Comparison of ENCODE assay signal across 28 cellular contexts in genomic region chr12:59843260-59843843, GRCh38.
DNase-seq lines count a peak whose midpoint lies in the region; ATAC-seq and TF ChIP-seq lines count a peak whose summit lies in the region.
"Had no signal": no experiment of that assay in that cellular context is flagged by ENCODE, and none has a peak within 500 bp of the region (broad histone marks: within the 10 kb centered on the region; RNA-seq: fewer than 3 reads in every experiment).

No MANE protein-coding gene starts in this region.

- H3K23ac ChIP-seq in H9 (ENCODE audit: insufficient read length, low read depth, low read length), result no peak overlapping the region

- TF ChIP-seq CTCF in 22Rv1 (IDR thresholded peaks at IDR 0.05) (no peak), H9 (conservative IDR thresholded peaks at IDR 0.05) (no peak), body of pancreas (IDR thresholded peaks at IDR 0.05) (peak in 1 of 7 experiments; percentile 13)

- H3T11ph ChIP-seq in H9 (ENCODE audit: low read length), result no peak overlapping the region

- H3K27me3 ChIP-seq in H9 (ENCODE audit: insufficient read depth, low read length) (no peaks in the 10 kb centered on the region), body of pancreas (no peaks in the 10 kb centered on the region)
- H3K27me3 ChIP-seq: breast epithelium, colonic mucosa, ovary, SJSA1 had no signal

- H2BK12ac ChIP-seq in H9 (ENCODE audit: insufficient read length, low read depth, low read length), result no peak overlapping the region

- WGBS in H9 (ENCODE audit: extremely low coverage, insufficient read length, low lambda C conversion rate), result no CpG with 5 or more reads among the region's 3 CpGs
- WGBS in body of pancreas, 2 donors, result 37 to 38% methylated on average over 3 of the region's 3 CpGs

- H2BK15ac ChIP-seq in H9 (ENCODE audit: low read depth, low read length), result no peak overlapping the region

- H3K79me1 ChIP-seq in H9 (ENCODE audit: insufficient read depth, low read depth, low read length, poor library complexity, severe bottlenecking), result no peaks in the 10 kb centered on the region

- no peak overlapping the region for H2AK5ac ChIP-seq in H9 (ENCODE audit: insufficient read length, low read length)

- no peak overlapping the region for H4K8ac ChIP-seq in H9 (replicated peaks; ENCODE audit: insufficient read length, low read depth, low read length)

- no peaks in the 10 kb centered on the region; the same call in 1 of the 2 replicates for H3K4me1 ChIP-seq in H9 (ENCODE audit: insufficient read depth, low read length)
- no peaks in the 10 kb centered on the region for H3K4me1 ChIP-seq in body of pancreas
- H3K4me1 ChIP-seq: breast epithelium, colonic mucosa, HAP-1, SJSA1 had no signal

- ATAC-seq in body of pancreas, result peak; percentile 55
- ATAC-seq: activated CD8-positive, alpha-beta T cell treated with anti-CD3 and anti-CD28 coated beads, Interleukin-2, amount 10 ng/mL, durations not matched to agents 7 days and 5 days; activated T-helper 17 cell treated with anti-CD3 and anti-CD28 coated beads, Interleukin-2, amount 50 U/mL, for 72 hours had no signal

- H3K9me3 ChIP-seq in H9 (ENCODE audit: control insufficient read depth, low read depth, low read length) (no peaks in the 10 kb centered on the region), body of pancreas (no peaks in the 10 kb centered on the region)
- H3K9me3 ChIP-seq: breast epithelium, colonic mucosa, HAP-1, ovary, SJSA1 had no signal

- no peaks in the 10 kb centered on the region for H4K20me1 ChIP-seq in H9 (ENCODE audit: control insufficient read depth, insufficient read depth, insufficient read length)

- no peak overlapping the region for H3K18ac ChIP-seq in H9 (ENCODE audit: insufficient read length, low read depth, low read length)

- H3K36me3 ChIP-seq in body of pancreas (replicated peaks in 1 of 2; ENCODE audit: insufficient read depth in 1 of 2, low read depth in 2 of 2), result no peaks in the 10 kb centered on the region
- H3K36me3 ChIP-seq: breast epithelium, colonic mucosa, HAP-1, ovary, SJSA1, WERI-Rb-1 had no signal

- no peak overlapping the region for H2AFZ ChIP-seq in H9 (ENCODE audit: low read length)

- H3K4me1 Mint-ChIP-seq in H9, result peaks cover 27 to 28% of the 10 kb centered on the region in 2 experiments
- no peaks in the 10 kb centered on the region for H3K4me1 Mint-ChIP-seq in activated naive CD4-positive, alpha-beta T cell treated with anti-CD3 and anti-CD28 coated beads for 36 hours (ENCODE audit: low read depth)
- H3K4me1 Mint-ChIP-seq: activated T-helper 17 cell treated with anti-CD3 and anti-CD28 coated beads, Interleukin-2, amount 50 U/mL, for 72 hours; CD4-positive, CD25-positive, alpha-beta regulatory T cell; immature natural killer cell; memory B cell had no signal

- H3K79me2 ChIP-seq in H9 (ENCODE audit: insufficient read depth, low read length), result no peaks in the 10 kb centered on the region

- peak overlapping the region in 2 of 3 experiments; percentile 12 to 80; a peak in 2 of 7 replicates for H3K27ac Mint-ChIP-seq in H9
- H3K27ac Mint-ChIP-seq in activated naive CD4-positive, alpha-beta T cell treated with anti-CD3 and anti-CD28 coated beads for 36 hours, result no peak overlapping the region
- H3K27ac Mint-ChIP-seq: activated CD8-positive, alpha-beta T cell treated with anti-CD3 and anti-CD28 coated beads, Interleukin-2, amount 10 ng/mL, durations not matched to agents 7 days and 5 days; activated naive CD8-positive, alpha-beta T cell; activated T-helper 17 cell treated with anti-CD3 and anti-CD28 coated beads, Interleukin-2, amount 50 U/mL, for 72 hours; CD4-positive, CD25-positive, alpha-beta regulatory T cell; immature natural killer cell; memory B cell; stimulated activated naive CD8-positive, alpha-beta T cell treated with anti-CD3 and anti-CD28 coated beads, Interleukin-15, Interleukin-2, amounts not matched to agents 100 ng/mL and 50 ng/mL, for 24 hours had no signal

- no peaks in the 10 kb centered on the region; a peak in 1 of 5 replicates for H3K9me3 Mint-ChIP-seq in H9
- no peaks in the 10 kb centered on the region for H3K9me3 Mint-ChIP-seq in activated naive CD4-positive, alpha-beta T cell treated with anti-CD3 and anti-CD28 coated beads for 36 hours
- H3K9me3 Mint-ChIP-seq: activated T-helper 17 cell treated with anti-CD3 and anti-CD28 coated beads, Interleukin-2, amount 50 U/mL, for 72 hours; CD4-positive, CD25-positive, alpha-beta regulatory T cell; memory B cell; stimulated activated naive CD8-positive, alpha-beta T cell treated with anti-CD3 and anti-CD28 coated beads, Interleukin-15, Interleukin-2, amounts not matched to agents 100 ng/mL and 50 ng/mL, for 24 hours had no signal

- CTCF ChIA-PET in activated naive CD4-positive, alpha-beta T cell treated with anti-CD3 and anti-CD28 coated beads for 36 hours (lab: Charles Lee), result no interaction called here

- DNase-seq in H9 (no peak), NCI-H345 treated with DMSO at 0.1 percent for 48 hours (lab: John Stamatoyannopoulos, UW; ENCODE audit: unreplicated experiment) (peak; percentile 57), body of pancreas (peak in 1 of 4 donors; percentile 5), DMS 273 (lab: John Stamatoyannopoulos, UW; ENCODE audit: unreplicated experiment) (no peak), NCI-H2171 (lab: John Stamatoyannopoulos, UW) (no peak), OCI-M1 (lab: John Stamatoyannopoulos, UW) (no peak)
- no peak for DNase-seq in activated naive CD4-positive, alpha-beta T cell treated with anti-CD3 and anti-CD28 coated beads for 36 hours
- DNase-seq: activated CD4-positive, alpha-beta T cell treated with anti-CD3 and anti-CD28 coated beads for 4 hours; activated CD8-positive, alpha-beta T cell treated with anti-CD3 and anti-CD28 coated beads, Interleukin-2, amount 10 ng/mL, durations not matched to agents 7 days and 5 days; CD4-positive, CD25-positive, alpha-beta regulatory T cell; colonic mucosa; effector CD8-positive, alpha-beta T cell; immature natural killer cell; NCI-H1436; NCI-H2171 treated with DMSO at 0.1 percent for 48 hours; ovary; T-helper 9 cell; WERI-Rb-1 had no signal

- H3K4me3 ChIP-seq in body of pancreas, result no peak overlapping the region
- H3K4me3 ChIP-seq: breast epithelium, colonic mucosa, HAP-1, ovary, SJSA1, smooth muscle cell had no signal

- no peak overlapping the region for H2BK5ac ChIP-seq in H9 (ENCODE audit: insufficient read length, low read length)

- peaks cover 0 to 5% (median 0%) of the 10 kb centered on the region in 3 experiments; a peak in 1 of 7 replicates for H3K36me3 Mint-ChIP-seq in H9 (ENCODE audit: insufficient read depth in 1 of 3, low read depth in 3 of 3)
- no peaks in the 10 kb centered on the region for H3K36me3 Mint-ChIP-seq in activated naive CD4-positive, alpha-beta T cell treated with anti-CD3 and anti-CD28 coated beads for 36 hours (ENCODE audit: low read depth)
- H3K36me3 Mint-ChIP-seq: activated naive CD8-positive, alpha-beta T cell; CD4-positive, CD25-positive, alpha-beta regulatory T cell; immature natural killer cell; memory B cell had no signal

- no peak overlapping the region for H3K9ac ChIP-seq in H9 (ENCODE audit: extremely low read depth, insufficient read length, low read length)

- no peaks in the 10 kb centered on the region for H3K23me2 ChIP-seq in H9 (ENCODE audit: insufficient read length, low read depth, low read length, poor library complexity, severe bottlenecking)

- no peaks in the 10 kb centered on the region for H3K27me3 Mint-ChIP-seq in H9 (ENCODE audit: low read depth)
- H3K27me3 Mint-ChIP-seq in activated naive CD4-positive, alpha-beta T cell treated with anti-CD3 and anti-CD28 coated beads for 36 hours (ENCODE audit: low read depth), result peaks cover 13% of the 10 kb centered on the region
- H3K27me3 Mint-ChIP-seq: memory B cell had no signal

- no peak overlapping the region for H3K56ac ChIP-seq in H9 (ENCODE audit: insufficient read length, low read depth, low read length)

- no peak overlapping the region for H2BK20ac ChIP-seq in H9 (ENCODE audit: low read depth, low read length, poor library complexity, severe bottlenecking)

- no peak overlapping the region for H3K4ac ChIP-seq in H9 (ENCODE audit: low read depth, low read length)

- no peak overlapping the region for H2BK120ac ChIP-seq in H9 (ENCODE audit: low read depth, low read length, poor library complexity, severe bottlenecking)

- H4K5ac ChIP-seq in H9 (ENCODE audit: insufficient read length, low read depth, low read length), result no peak overlapping the region

- H3K27ac ChIP-seq in 22Rv1 (peak overlapping the region; percentile 30), H9 (ENCODE audit: insufficient read length, low read depth, low read length) (no peak overlapping the region), body of pancreas (no peak overlapping the region)
- H3K27ac ChIP-seq: breast epithelium, colonic mucosa, epithelial cell of prostate, ovary, SJSA1, WERI-Rb-1 had no signal

- intact Hi-C loops in body of pancreas (cut with DNase I), result no loop called here
- intact Hi-C loops in activated naive CD4-positive, alpha-beta T cell treated with anti-CD3 and anti-CD28 coated beads for 36 hours (cut with micrococcal nuclease), result no loop called here

- H3K4me2 ChIP-seq in H9 (ENCODE audit: insufficient read depth, insufficient read length, low read length), result no peak overlapping the region
- H3K4me2 ChIP-seq: smooth muscle cell had no signal

- H3K4me3 Mint-ChIP-seq in H9, result peak overlapping the region in 1 of 2 experiments; percentile 45; a peak in 1 of 5 replicates
- H3K4me3 Mint-ChIP-seq in activated naive CD4-positive, alpha-beta T cell treated with anti-CD3 and anti-CD28 coated beads for 36 hours, result no peak overlapping the region
- H3K4me3 Mint-ChIP-seq: activated CD8-positive, alpha-beta T cell treated with anti-CD3 and anti-CD28 coated beads, Interleukin-2, amount 10 ng/mL, durations not matched to agents 7 days and 5 days; activated naive CD8-positive, alpha-beta T cell; activated T-helper 17 cell treated with anti-CD3 and anti-CD28 coated beads, Interleukin-2, amount 50 U/mL, for 72 hours; CD4-positive, CD25-positive, alpha-beta regulatory T cell; immature natural killer cell; memory B cell; stimulated activated naive CD8-positive, alpha-beta T cell treated with anti-CD3 and anti-CD28 coated beads, Interleukin-15, Interleukin-2, amounts not matched to agents 100 ng/mL and 50 ng/mL, for 24 hours had no signal

- H3K14ac ChIP-seq in H9 (ENCODE audit: insufficient read depth, low read length), result no peak overlapping the region

- no peak for TF ChIP-seq POLR2A in body of pancreas (IDR thresholded peaks at IDR 0.05)

- H4K91ac ChIP-seq in H9 (ENCODE audit: insufficient read length, low read depth, low read length), result no peak overlapping the region
